In the genomic region with DNA sequence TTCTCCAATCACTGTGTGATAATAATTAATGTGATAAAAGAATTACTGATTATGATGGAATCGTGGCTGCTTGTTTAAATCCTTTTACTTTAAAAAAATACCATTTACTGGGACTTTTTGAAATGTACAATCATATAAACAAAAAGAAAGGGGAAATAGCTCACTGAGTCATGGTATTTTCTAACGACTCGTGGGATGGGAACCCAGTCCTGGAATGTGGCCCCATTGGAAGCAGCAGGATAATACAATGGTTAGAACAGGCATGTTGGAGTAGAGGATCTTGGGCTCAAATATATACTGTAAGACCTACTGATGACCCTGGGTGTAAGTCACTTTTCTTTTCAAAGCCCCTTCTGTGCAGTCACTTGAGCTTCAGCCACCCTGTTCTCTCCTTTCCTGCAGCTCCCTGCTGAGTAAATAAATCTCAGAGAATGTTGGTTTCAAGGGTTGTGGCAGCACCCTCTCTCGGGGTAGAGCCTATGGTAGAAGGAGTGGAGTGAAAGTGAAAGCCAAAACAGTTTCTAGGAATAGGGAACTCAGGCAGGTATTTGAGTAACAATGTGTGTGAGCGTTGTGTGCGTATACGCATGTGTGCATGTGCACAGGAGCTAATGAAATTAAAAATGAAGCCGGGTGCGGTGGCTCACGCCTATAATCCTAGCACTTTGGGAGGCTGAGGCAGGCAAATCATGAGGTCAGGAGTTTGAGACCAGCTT, we compare ENCODE assay signal across 8 cellular contexts. TPM values are rescaled to one million over a fixed set of nuclear protein-coding genes. Genes with fewer than 3 reads are reported as not detected.
DNase-seq lines count a peak whose midpoint lies in the region; ATAC-seq and TF ChIP-seq lines count a peak whose summit lies in the region.

No MANE protein-coding gene starts in this region.

- H3K27ac Mint-ChIP-seq in nephron progenitor cell = peak overlapping the region; percentile 51

- DNase-seq in ELR (ENCODE audit: low read depth) (peak; percentile 66), KBM-7 (peak; percentile 72), body of pancreas (peak; percentile 23 to 63 (median 42)), nephron progenitor cell (no peak), NCI-H1694 treated with DMSO at 0.1 percent for 48 hours (lab: John Stamatoyannopoulos, UW) (no peak), ecto neural progenitor cell (ENCODE audit: low spot score) (no peak), NCI-H187 (lab: John Stamatoyannopoulos, UW) (no peak)

- WGBS in body of pancreas, 2 donors = 18 to 22% methylated on average over 10 of the region's 10 CpGs

- H3K4me1 Mint-ChIP-seq in nephron progenitor cell = peaks cover 22% of the 10 kb centered on the region

- H3K27me3 ChIP-seq in body of pancreas = no peaks in the 10 kb centered on the region

- no peak for TF ChIP-seq CTCF in body of pancreas (IDR thresholded peaks at IDR 0.05)
- TF ChIP-seq CTCF in nephron progenitor cell (IDR thresholded peaks at IDR 0.05) = no peak

- no peak overlapping the region for H3K4me3 ChIP-seq in body of pancreas

- no peaks in the 10 kb centered on the region for H3K27me3 Mint-ChIP-seq in nephron progenitor cell (ENCODE audit: low read depth, poor library complexity)

- H3K9me3 Mint-ChIP-seq in nephron progenitor cell = no peaks in the 10 kb centered on the region

- intact Hi-C loops in body of pancreas (cut with DNase I) = no loop called here

- H3K27ac ChIP-seq in body of pancreas = peak overlapping the region; percentile 88 to 95 (median 92)

- H3K36me3 ChIP-seq in body of pancreas (replicated peaks in 1 of 2; ENCODE audit: insufficient read depth in 1 of 2, low read depth in 2 of 2) = no peaks in the 10 kb centered on the region

- no peaks in the 10 kb centered on the region for H3K9me3 ChIP-seq in body of pancreas

- H3K4me3 Mint-ChIP-seq in nephron progenitor cell = no peak overlapping the region

- peaks cover 35% of the 10 kb centered on the region for H3K4me1 ChIP-seq in body of pancreas

- in situ Hi-C loops in KBM-7 (cut with MboI; ENCODE audit: low pct_unique_long_range_greater_than_20kb, low sequenced_read_pairs) = no loop called here

- H3K36me3 Mint-ChIP-seq in nephron progenitor cell (ENCODE audit: low read depth) = no peaks in the 10 kb centered on the region

- no peak for TF ChIP-seq POLR2A in body of pancreas (IDR thresholded peaks at IDR 0.05)

- peak; percentile 87 for ATAC-seq in GM21423 (IDR thresholded peaks at IDR 0.05; ENCODE audit: unreplicated experiment)
- peak; percentile 33 for ATAC-seq in body of pancreas

RNA-seq across cellular contexts. Expression of a gene that starts 40.7 kb away (rescaled TPM):
- 100 to 1,000 TPM in 1 of 2 donors, 10 to 100 TPM in 1; 96.2 to 151 TPM for total RNA-seq in body of pancreas

Comparison
In these comparisons a context has a peak if more than half of its experiments do, and no peak if none do; other contexts are left out.
1. DNase-seq: peak in ELR (single experiment), KBM-7 (single experiment) and body of pancreas (4 of 4); none in nephron progenitor cell (single experiment), NCI-H1694 treated with DMSO at 0.1 percent for 48 hours (single experiment), ecto neural progenitor cell (single experiment) and NCI-H187 (0 of 2).